In the genomic region with DNA sequence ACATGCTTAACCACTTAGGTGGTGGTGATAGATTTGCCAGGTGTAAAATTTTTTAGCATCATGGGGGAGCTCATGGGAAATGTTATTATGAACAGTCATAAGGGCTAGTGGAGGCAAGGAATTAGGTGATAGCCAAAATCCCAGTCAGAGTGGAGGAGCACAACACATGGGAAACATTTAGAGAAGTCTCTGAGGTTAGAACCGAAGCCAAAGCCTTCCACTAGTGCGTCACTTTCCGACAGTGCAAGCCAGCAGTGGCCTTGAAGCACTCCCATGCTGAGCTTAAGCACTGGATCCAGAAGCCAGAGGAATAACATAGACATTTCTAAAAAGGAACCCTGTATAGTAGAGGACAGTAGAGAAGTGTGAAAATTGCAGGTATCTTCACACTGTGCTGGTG, we compare ENCODE assay signal across 25 cellular contexts.
DNase-seq lines count a peak whose midpoint lies in the region; ATAC-seq, FAIRE-seq and TF ChIP-seq lines count a peak whose summit lies in the region.
"Had no signal": no experiment of that assay in that cellular context is flagged by ENCODE, and none has a peak within 500 bp of the region (broad histone marks: within the 10 kb centered on the region; RNA-seq: fewer than 3 reads in every experiment).

No MANE protein-coding gene starts in this region.

- no peak for TF ChIP-seq CTCF in AG10803 (conservative IDR thresholded peaks at IDR 0.05; ENCODE audit: low read length)
- TF ChIP-seq CTCF in astrocyte (IDR thresholded peaks at IDR 0.05; ENCODE audit: insufficient read depth, low read depth, low read length), result no peak
- no peak for TF ChIP-seq CTCF in foreskin fibroblast (IDR thresholded peaks at IDR 0.05; ENCODE audit: low read depth, low read length)
- TF ChIP-seq CTCF in psoas muscle (IDR thresholded peaks at IDR 0.05), result no peak

- no peak for TF ChIP-seq POLR2A in erythroblast (IDR thresholded peaks at IDR 0.05; ENCODE audit: low read length)

- intact Hi-C loops in psoas muscle (cut with DNase I), result no loop called here

- H3K27me3 Mint-ChIP-seq in astrocyte (ENCODE audit: low read depth, unreplicated experiment), result peaks cover 6% of the 10 kb centered on the region

- no peak for FAIRE-seq in astrocyte (lab: Jason Lieb, UNC)
- FAIRE-seq: A549, endothelial cell of umbilical vein, kidney had no signal

- peak; percentile 96 for DNase-seq in AG10803 (ENCODE audit: low read depth)
- peak; percentile 10 for DNase-seq in astrocyte (ENCODE audit: low read depth)
- peak; percentile 39 to 59 for DNase-seq in foreskin fibroblast
- peak; percentile 32 to 61 for DNase-seq in psoas muscle
- no peak for DNase-seq in globus pallidus (ENCODE audit: low spot score)
- no peak for DNase-seq in erythroblast (lab: John Stamatoyannopoulos, UW)
- DNase-seq in activated CD4-positive, alpha-beta T cell treated with anti-CD3 and anti-CD28 coated beads, Interleukin-2, amount 50 U/mL, for 48 hours, result no peak
- DNase-seq in NCI-H2081 treated with DMSO at 0.1 percent for 48 hours (lab: John Stamatoyannopoulos, UW), result no peak
- DNase-seq: activated CD4-positive, alpha-beta T cell treated with anti-CD3 and anti-CD28 coated beads for 4 hours; activated naive CD8-positive, alpha-beta T cell treated with anti-CD3 and anti-CD28 coated beads for 36 hours; dermis blood vessel endothelial cell; kidney; NCI-H1417; NCI-H510A; NK-92 treated with Interleukin-12 subunit alpha and Interleukin-12 subunit beta, amount 100 ng/mL, for 24 hours; stimulated activated CD4-positive, alpha-beta T cell treated with anti-CD3 and anti-CD28 coated beads, Interleukin-4, amount 100 ng/mL, for 4 hours; stimulated activated naive CD8-positive, alpha-beta T cell treated with anti-CD3 and anti-CD28 coated beads, Interleukin-15, amount 100 ng/mL, for 72 hours; upper lobe of left lung had no signal

- H3K4me1 ChIP-seq in astrocyte (ENCODE audit: insufficient read depth, low read length), result no peaks in the 10 kb centered on the region
- no peaks in the 10 kb centered on the region for H3K4me1 ChIP-seq in psoas muscle
- H3K4me1 ChIP-seq: A549, neural progenitor cell, upper lobe of left lung had no signal

- no peak overlapping the region for H3K27ac Mint-ChIP-seq in astrocyte (ENCODE audit: unreplicated experiment)
- H3K27ac Mint-ChIP-seq: activated naive CD8-positive, alpha-beta T cell treated with anti-CD3 and anti-CD28 coated beads for 36 hours; stimulated activated naive CD8-positive, alpha-beta T cell treated with anti-CD3 and anti-CD28 coated beads, Interleukin-15, amount 100 ng/mL, for 72 hours had no signal

- no peaks in the 10 kb centered on the region for H3K36me3 Mint-ChIP-seq in astrocyte (ENCODE audit: low read depth, unreplicated experiment)
- H3K36me3 Mint-ChIP-seq: activated naive CD8-positive, alpha-beta T cell treated with anti-CD3 and anti-CD28 coated beads for 36 hours; neural progenitor cell had no signal

- H3K4me3 ChIP-seq in AG10803 (ENCODE audit: low read length) (no peak overlapping the region), astrocyte (ENCODE audit: insufficient read depth, low read depth, low read length) (no peak overlapping the region), foreskin fibroblast (ENCODE audit: low read depth in 1 of 2, low read length in 2 of 2) (no peak overlapping the region), psoas muscle (no peak overlapping the region)
- H3K4me3 ChIP-seq: A549, cardiac muscle cell, neural progenitor cell, upper lobe of left lung had no signal

- no peaks in the 10 kb centered on the region for H3K9me3 Mint-ChIP-seq in astrocyte (ENCODE audit: unreplicated experiment)
- H3K9me3 Mint-ChIP-seq: neural progenitor cell had no signal

- H3K36me3 ChIP-seq in astrocyte (ENCODE audit: insufficient read depth, low read length), result no peaks in the 10 kb centered on the region
- no peaks in the 10 kb centered on the region for H3K36me3 ChIP-seq in psoas muscle (ENCODE audit: insufficient read depth in 1 of 2, low read depth in 1 of 2)
- H3K36me3 ChIP-seq: cardiac muscle cell, neural progenitor cell, upper lobe of left lung had no signal

- no peaks in the 10 kb centered on the region for H3K27me3 ChIP-seq in astrocyte (ENCODE audit: insufficient read depth, low read length)
- H3K27me3 ChIP-seq in psoas muscle (ENCODE audit: insufficient read depth in 3 of 3, low read length in 2 of 3), result no peaks in the 10 kb centered on the region
- H3K27me3 ChIP-seq: cardiac muscle cell, neural progenitor cell, upper lobe of left lung had no signal

- H3K79me2 ChIP-seq in astrocyte (ENCODE audit: insufficient read depth, low read length), result no peaks in the 10 kb centered on the region

- H3K4me1 Mint-ChIP-seq in astrocyte (ENCODE audit: low read depth, unreplicated experiment), result no peaks in the 10 kb centered on the region
- H3K4me1 Mint-ChIP-seq: activated naive CD8-positive, alpha-beta T cell treated with anti-CD3 and anti-CD28 coated beads for 36 hours; neural progenitor cell; stimulated activated naive CD8-positive, alpha-beta T cell treated with anti-CD3 and anti-CD28 coated beads, Interleukin-15, amount 100 ng/mL, for 72 hours had no signal

- H3K4me2 ChIP-seq in astrocyte (ENCODE audit: low read length), result no peak overlapping the region
- H3K4me2 ChIP-seq: A549, neural progenitor cell had no signal

- peak in 2 of 4 donors; percentile 22 to 44 for ATAC-seq in psoas muscle
- ATAC-seq: HCT116; Panc1; stimulated activated naive CD8-positive, alpha-beta T cell treated with anti-CD3 and anti-CD28 coated beads, Interleukin-15, amount 100 ng/mL, for 72 hours had no signal

- H2AFZ ChIP-seq in astrocyte (ENCODE audit: low read depth, low read length), result no peak overlapping the region
- H2AFZ ChIP-seq: neural progenitor cell had no signal

- no peaks in the 10 kb centered on the region for H4K20me1 ChIP-seq in astrocyte (ENCODE audit: insufficient read depth, low read length)

- 79 to 91% (median 82%) methylated on average over 3 of the region's 3 CpGs for WGBS in psoas muscle, 3 donors

- H3K27ac ChIP-seq in astrocyte (ENCODE audit: low read depth, low read length) (no peak overlapping the region), psoas muscle (no peak overlapping the region)
- H3K27ac ChIP-seq: A549, C4-2B, cardiac muscle cell, neural progenitor cell, upper lobe of left lung had no signal

- H3K4me3 Mint-ChIP-seq in astrocyte (ENCODE audit: unreplicated experiment), result no peak overlapping the region
- H3K4me3 Mint-ChIP-seq: activated naive CD8-positive, alpha-beta T cell treated with anti-CD3 and anti-CD28 coated beads for 36 hours; neural progenitor cell; stimulated activated naive CD8-positive, alpha-beta T cell treated with anti-CD3 and anti-CD28 coated beads, Interleukin-15, amount 100 ng/mL, for 72 hours had no signal

- H3K9me3 ChIP-seq in astrocyte (ENCODE audit: insufficient read depth, low read depth, low read length) (no peaks in the 10 kb centered on the region), psoas muscle (no peaks in the 10 kb centered on the region)
- H3K9me3 ChIP-seq: A549, upper lobe of left lung had no signal

- H3K9ac ChIP-seq in astrocyte (ENCODE audit: low read length), result no peak overlapping the region
- H3K9ac ChIP-seq: neural progenitor cell had no signal

Comparison
In these comparisons a context has a peak if more than half of its experiments do, and no peak if none do; other contexts are left out.
1. DNase-seq: peak in AG10803 (single experiment), astrocyte (single experiment), foreskin fibroblast (2 of 2) and psoas muscle (2 of 2); none in globus pallidus (single experiment), erythroblast (0 of 2), activated CD4-positive, alpha-beta T cell treated with anti-CD3 and anti-CD28 coated beads, Interleukin-2, amount 50 U/mL, for 48 hours (0 of 2) and NCI-H2081 treated with DMSO at 0.1 percent for 48 hours (single experiment).